Comparison of ENCODE assay signal across 1 cellular context in genomic region chr1:30760596-30761311, GRCh38.
TF ChIP-seq lines count a peak whose summit lies in the region.

No MANE protein-coding gene starts in this region.

TF ChIP-seq in HepG2, 621 proteins besides CTCF, POLR2A, EP300 and RAD21 (continued from another document):
- TF ChIP-seq PATZ1 (CRISPR knock-in tag; IDR thresholded peaks at IDR 0.05) (no peak), HBP1 (CRISPR knock-in tag; IDR thresholded peaks at IDR 0.05; ENCODE audit: low read depth) (no peak)
